Comparison of ENCODE assay signal across 8 cellular contexts in genomic region chr7:107659666-107660065, GRCh38. TPM values are rescaled to one million over a fixed set of nuclear protein-coding genes. Genes with fewer than 3 reads are reported as not detected.
DNase-seq lines count a peak whose midpoint lies in the region; ATAC-seq and TF ChIP-seq lines count a peak whose summit lies in the region.

No MANE protein-coding gene starts in this region.

- no peak overlapping the region for H3K27ac ChIP-seq in GM23338 (ENCODE audit: low read depth)
- H3K27ac ChIP-seq in foreskin keratinocyte, result no peak overlapping the region

- TF ChIP-seq CTCF in GM23338 (conservative IDR thresholded peaks at IDR 0.05; ENCODE audit: low read depth in 2 of 2), result no peak
- no peak for TF ChIP-seq CTCF in foreskin keratinocyte (conservative IDR thresholded peaks at IDR 0.05)

- intact Hi-C loops in activated CD4-positive, alpha-beta T cell treated with anti-CD3 and anti-CD28 coated beads, Interleukin-2, amount 10 ng/mL, durations not matched to agents 24 days and 14 days (cut with micrococcal nuclease), result loop anchor here (1.0 to 10.0 kb wide), 10 partner anchors 21 to 491 kb away; partner anchors contain the start of genes CBLL1 and DLD

- no peaks in the 10 kb centered on the region; the same call in 1 of the 2 replicates for H3K4me1 ChIP-seq in GM23338 (ENCODE audit: insufficient read depth)
- no peaks in the 10 kb centered on the region for H3K4me1 ChIP-seq in foreskin keratinocyte

- peaks cover 74% of the 10 kb centered on the region for H3K27me3 ChIP-seq in GM23338 (ENCODE audit: insufficient read depth)
- H3K27me3 ChIP-seq in foreskin keratinocyte, result peaks cover 87% of the 10 kb centered on the region

- peak; percentile 12 for DNase-seq in ACHN
- no peak for DNase-seq in GM23338 (ENCODE audit: low spot score)
- DNase-seq in activated CD4-positive, alpha-beta T cell treated with anti-CD3 and anti-CD28 coated beads, Interleukin-2, amount 10 ng/mL, durations not matched to agents 24 days and 14 days, result peak; percentile 90
- peak; percentile 32 to 54 for DNase-seq in foreskin keratinocyte
- no peak for DNase-seq in HuH-7 (ENCODE audit: low spot score)
- no peak for DNase-seq in KBM-7
- no peak for DNase-seq in cerebellar nuclear complex (lab: John Stamatoyannopoulos, UW)

- H3K27me3 Mint-ChIP-seq in GM23338 (ENCODE audit: insufficient read depth, low read depth, poor library complexity), result peaks cover 46% of the 10 kb centered on the region
- no peaks in the 10 kb centered on the region for H3K27me3 Mint-ChIP-seq in activated CD4-positive, alpha-beta T cell treated with anti-CD3 and anti-CD28 coated beads, Interleukin-2, amount 10 ng/mL, durations not matched to agents 24 days and 14 days

- peaks cover 4% of the 10 kb centered on the region; the same call in 1 of the 2 replicates for H3F3A ChIP-seq in GM23338 (replicated peaks; ENCODE audit: low read depth)

- no peak overlapping the region for H2AFZ ChIP-seq in GM23338

- H3K4me1 Mint-ChIP-seq in GM23338, result peaks cover 18% of the 10 kb centered on the region
- H3K4me1 Mint-ChIP-seq in activated CD4-positive, alpha-beta T cell treated with anti-CD3 and anti-CD28 coated beads, Interleukin-2, amount 10 ng/mL, durations not matched to agents 24 days and 14 days, result peaks cover 53% of the 10 kb centered on the region

- H3K4me3 Mint-ChIP-seq in GM23338, result peak overlapping the region; percentile 83; the same call in 1 of the 3 replicates
- H3K4me3 Mint-ChIP-seq in activated CD4-positive, alpha-beta T cell treated with anti-CD3 and anti-CD28 coated beads, Interleukin-2, amount 10 ng/mL, durations not matched to agents 24 days and 14 days, result peak overlapping the region; percentile 97

- no peaks in the 10 kb centered on the region for H3K9me2 ChIP-seq in GM23338 (ENCODE audit: insufficient read depth)

- no peak overlapping the region for H3K27ac Mint-ChIP-seq in GM23338
- peak overlapping the region; percentile 88 for H3K27ac Mint-ChIP-seq in activated CD4-positive, alpha-beta T cell treated with anti-CD3 and anti-CD28 coated beads, Interleukin-2, amount 10 ng/mL, durations not matched to agents 24 days and 14 days

- H3K79me2 ChIP-seq in GM23338 (replicated peaks; ENCODE audit: insufficient read depth), result no peaks in the 10 kb centered on the region

- in situ Hi-C loops in ACHN (cut with HindIII; ENCODE audit: low pct_ligation_motif_present, low pct_unique_long_range_greater_than_20kb, low sequenced_read_pairs) (no loop called here), KBM-7 (cut with MboI; ENCODE audit: low pct_unique_long_range_greater_than_20kb, low sequenced_read_pairs) (no loop called here)

- peak overlapping the region; percentile 94 for H3K4me2 ChIP-seq in GM23338

- no peaks in the 10 kb centered on the region; the same call in 2 of the 3 replicates for H3K36me3 Mint-ChIP-seq in GM23338 (ENCODE audit: low read depth)
- H3K36me3 Mint-ChIP-seq in activated CD4-positive, alpha-beta T cell treated with anti-CD3 and anti-CD28 coated beads, Interleukin-2, amount 10 ng/mL, durations not matched to agents 24 days and 14 days (ENCODE audit: low read depth), result peaks cover 6% of the 10 kb centered on the region

- no peaks in the 10 kb centered on the region for H3K36me3 ChIP-seq in GM23338 (ENCODE audit: insufficient read depth)

- H4K20me1 ChIP-seq in GM23338 (replicated peaks; ENCODE audit: insufficient read depth), result peaks cover 7% of the 10 kb centered on the region; the same call in 1 of the 2 replicates

- ATAC-seq in GM23338 (no peak), foreskin keratinocyte (peak; percentile 45), HG03469 (IDR thresholded peaks at IDR 0.05; ENCODE audit: unreplicated experiment) (no peak)

- H3K4me3 ChIP-seq in GM23338, result peak overlapping the region; percentile 76; the same call in 1 of the 2 replicates

- no peaks in the 10 kb centered on the region for H3K9me3 Mint-ChIP-seq in GM23338
- no peaks in the 10 kb centered on the region for H3K9me3 Mint-ChIP-seq in activated CD4-positive, alpha-beta T cell treated with anti-CD3 and anti-CD28 coated beads, Interleukin-2, amount 10 ng/mL, durations not matched to agents 24 days and 14 days

TF ChIP-seq in GM23338, 12 proteins besides CTCF, POLR2A, EP300 and RAD21 (continues in another document):
- TF ChIP-seq ZNF331 (CRISPR knock-in tag; IDR thresholded peaks at IDR 0.05; ENCODE audit: low read depth), result no peak
- no peak for TF ChIP-seq EZH2 (IDR thresholded peaks at IDR 0.05; ENCODE audit: low read depth, unreplicated experiment)
- TF ChIP-seq ZNF462 (CRISPR knock-in tag; IDR thresholded peaks at IDR 0.05), result no peak
- TF ChIP-seq ZNF114 (CRISPR knock-in tag; IDR thresholded peaks at IDR 0.05), result no peak
- TF ChIP-seq ETS1 (IDR thresholded peaks at IDR 0.05), result no peak
- no peak for TF ChIP-seq JUNB (IDR thresholded peaks at IDR 0.05; ENCODE audit: unreplicated experiment)

RNA-seq across cellular contexts. Expression of gene SLC26A4, which starts 1.0 kb away (rescaled TPM):
- 0.07 TPM in 1 of 2 replicates, not detected in the other for total RNA-seq in GM23338 (2014; rRNA removed; shearing (Covaris generic))
- polyA plus RNA-seq in GM23338 (2016; fragmentation: Nextera tagmentation; extraction: Ambion mirVana), result not detected in 2 replicates
- 6.5 and 7.8 TPM in 2 replicates for total RNA-seq in activated CD4-positive, alpha-beta T cell treated with anti-CD3 and anti-CD28 coated beads, Interleukin-2, amount 10 ng/mL, durations not matched to agents 24 days and 14 days
- 0.07 and 0.14 TPM in 2 replicates for total RNA-seq in foreskin keratinocyte
- 0.01 and 0.12 TPM in 2 replicates for polyA plus RNA-seq in foreskin keratinocyte

Comparison
In these comparisons a context has a peak if more than half of its experiments do, and no peak if none do; other contexts are left out.
1. DNase-seq: peak in ACHN (single experiment), activated CD4-positive, alpha-beta T cell treated with anti-CD3 and anti-CD28 coated beads, Interleukin-2, amount 10 ng/mL, durations not matched to agents 24 days and 14 days (single experiment) and foreskin keratinocyte (2 of 2); none in GM23338 (single experiment), HuH-7 (single experiment), KBM-7 (single experiment) and cerebellar nuclear complex (0 of 2).